In the genomic region with DNA sequence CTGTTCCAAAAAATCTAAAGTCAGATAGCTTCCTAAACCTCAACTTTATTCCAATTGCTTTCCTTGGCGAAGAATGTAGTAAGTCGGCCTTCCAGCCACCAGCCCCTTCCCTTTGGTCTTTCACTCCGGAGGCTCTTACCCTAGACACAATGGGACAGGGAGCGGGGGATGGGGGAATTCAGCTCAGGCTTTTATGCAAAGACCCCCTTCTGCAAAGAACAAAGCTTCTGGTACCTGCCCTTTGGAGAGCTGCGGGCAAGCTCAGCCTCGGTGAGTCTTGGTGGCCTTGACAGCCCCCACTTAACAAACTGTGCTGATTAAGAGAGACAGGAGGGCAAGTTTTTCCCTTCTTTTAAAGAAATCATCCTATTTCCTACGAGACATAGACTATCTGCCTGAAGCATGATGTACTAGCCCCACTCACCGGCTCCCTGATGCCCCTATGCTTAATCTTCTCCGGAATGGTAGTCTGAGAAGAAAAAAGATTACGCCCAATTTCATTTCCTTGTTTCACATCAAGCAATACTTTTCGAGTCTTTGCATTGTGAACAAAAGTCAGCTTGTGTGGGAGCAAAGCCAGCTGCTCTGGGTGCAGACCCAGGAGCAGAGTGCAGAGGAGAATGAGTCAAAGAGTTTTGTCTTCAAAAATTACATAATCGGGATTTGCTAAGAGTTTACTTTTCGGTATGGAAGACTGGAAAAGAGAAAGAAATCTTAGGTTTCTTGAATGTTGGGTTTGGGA, we compare ENCODE assay signal across 1 cellular context.
TF ChIP-seq lines count a peak whose summit lies in the region.

No MANE protein-coding gene starts in this region.

TF ChIP-seq in A549, 52 proteins besides CTCF, POLR2A, EP300 and RAD21 (continued from another document):
- no peak for TF ChIP-seq HOXB5 (CRISPR knock-in tag; IDR thresholded peaks at IDR 0.05)
- TF ChIP-seq ELK1 (IDR thresholded peaks at IDR 0.05; ENCODE audit: low read depth, low read length), result no peak
